ENCODE assay signal across 1 cellular context in genomic region chr3:14947105-14947885, GRCh38.
TF ChIP-seq lines count a peak whose summit lies in the region.

Gene NR2C2, plus strand, starts transcription at chr3:14947583. Its CDS starts 56,332 bp downstream, at chr3:15003915.

TF ChIP-seq in HEK293, 187 proteins besides CTCF, POLR2A, EP300 and RAD21 (continued from another document and continues in another):
- TF ChIP-seq ZEB2 (tag by site-specific recombination; IDR thresholded peaks at IDR 0.05) (peak; percentile 80), ZBTB48 (tag by site-specific recombination; IDR thresholded peaks at IDR 0.05) (peak; percentile 31; the same call in 1 of the 2 replicates), ZNF624 (tag by site-specific recombination; IDR thresholded peaks at IDR 0.05) (no peak), ZNF792 (tag by site-specific recombination; IDR thresholded peaks at IDR 0.05) (no peak), ZNF132 (tag by site-specific recombination; IDR thresholded peaks at IDR 0.05; ENCODE audit: borderline replicate concordance) (no peak), YY1 (tag by site-specific recombination; IDR thresholded peaks at IDR 0.05) (peak; percentile 68), ZBTB10 (tag by site-specific recombination; IDR thresholded peaks at IDR 0.05) (no peak), ZNF514 (tag by site-specific recombination; IDR thresholded peaks at IDR 0.05) (no peak), ZNF341 (tag by site-specific recombination; IDR thresholded peaks at IDR 0.05; ENCODE audit: low read depth) (0 out of 2 replicates have a peak, but pooled peaks have one; percentile 20), ZNF621 (tag by site-specific recombination; IDR thresholded peaks at IDR 0.05) (no peak), ZNF645 (tag by site-specific recombination; IDR thresholded peaks at IDR 0.05) (no peak), ZNF529 (tag by site-specific recombination; IDR thresholded peaks at IDR 0.05; ENCODE audit: insufficient replicate concordance) (no peak), ZNF214 (tag by site-specific recombination; IDR thresholded peaks at IDR 0.05; ENCODE audit: borderline replicate concordance) (no peak), ZNF112 (tag by site-specific recombination; IDR thresholded peaks at IDR 0.05) (no peak), WT1 (tag by site-specific recombination; IDR thresholded peaks at IDR 0.05) (no peak), ZNF521 (tag by site-specific recombination; IDR thresholded peaks at IDR 0.05) (no peak), GLIS1 (tag by site-specific recombination; IDR thresholded peaks at IDR 0.05) (0 out of 2 replicates have a peak, but pooled peaks have one; percentile 6), ZNF292 (tag by site-specific recombination; IDR thresholded peaks at IDR 0.05; ENCODE audit: borderline replicate concordance, low read depth) (no peak), ZNF654 (tag by site-specific recombination; IDR thresholded peaks at IDR 0.05; ENCODE audit: low read depth) (no peak), KLF1 (tag by site-specific recombination; IDR thresholded peaks at IDR 0.05) (no peak), ZBTB11 (tag by site-specific recombination; conservative IDR thresholded peaks at IDR 0.05; ENCODE audit: low read depth) (peak; percentile 64), ZBTB8A (tag by site-specific recombination; IDR thresholded peaks at IDR 0.05) (peak; percentile 76), ZNF510 (tag by site-specific recombination; IDR thresholded peaks at IDR 0.05; ENCODE audit: insufficient replicate concordance) (no peak), HIC1 (tag by site-specific recombination; IDR thresholded peaks at IDR 0.05) (peak; percentile 93), ZIC2 (tag by site-specific recombination; IDR thresholded peaks at IDR 0.05) (no peak), ZNF692 (tag by site-specific recombination; IDR thresholded peaks at IDR 0.05) (peak; percentile 95), ZBTB21 (tag by site-specific recombination; IDR thresholded peaks at IDR 0.05) (no peak), ZNF37A (tag by site-specific recombination; IDR thresholded peaks at IDR 0.05) (no peak), ZNF600 (tag by site-specific recombination; IDR thresholded peaks at IDR 0.05) (peak; percentile 59), ZNF449 (tag by site-specific recombination; IDR thresholded peaks at IDR 0.05) (peak; percentile 9; the same call in 1 of the 2 replicates), ZNF148 (tag by site-specific recombination; IDR thresholded peaks at IDR 0.05; ENCODE audit: borderline replicate concordance) (no peak), ZNF596 (tag by site-specific recombination; IDR thresholded peaks at IDR 0.05) (0 out of 2 replicates have a peak, but pooled peaks have one; percentile 6), ZNF423 (tag by site-specific recombination; IDR thresholded peaks at IDR 0.05) (0 out of 2 replicates have a peak, but pooled peaks have one; percentile 10), ZNF791 (tag by site-specific recombination; IDR thresholded peaks at IDR 0.05) (no peak), ZNF175 (tag by site-specific recombination; IDR thresholded peaks at IDR 0.05) (no peak), BCL6B (tag by site-specific recombination; IDR thresholded peaks at IDR 0.05) (no peak), ZNF843 (tag by site-specific recombination; IDR thresholded peaks at IDR 0.05) (peak; percentile 45; the same call in 1 of the 2 replicates), GLI4 (tag by site-specific recombination; IDR thresholded peaks at IDR 0.05) (0 out of 2 replicates have a peak, but pooled peaks have one; percentile 38), ZNF639 (tag by site-specific recombination; IDR thresholded peaks at IDR 0.05) (no peak; the same call in 1 of the 2 replicates), ZFP3 (tag by site-specific recombination; IDR thresholded peaks at IDR 0.05; ENCODE audit: low read depth) (no peak), SCRT1 (tag by site-specific recombination; IDR thresholded peaks at IDR 0.05; ENCODE audit: borderline replicate concordance) (no peak), ZNF701 (tag by site-specific recombination; IDR thresholded peaks at IDR 0.05) (no peak), ZBTB17 (tag by site-specific recombination; IDR thresholded peaks at IDR 0.05) (peak; percentile 36; the same call in 1 of the 2 replicates), SETDB1 (IDR thresholded peaks at IDR 0.05; ENCODE audit: insufficient read length, low read length) (no peak), ZNF426 (tag by site-specific recombination; IDR thresholded peaks at IDR 0.05) (no peak), ZNF133 (tag by site-specific recombination; IDR thresholded peaks at IDR 0.05) (no peak), ZNF157 (tag by site-specific recombination; IDR thresholded peaks at IDR 0.05) (no peak)
